In the genomic region with DNA sequence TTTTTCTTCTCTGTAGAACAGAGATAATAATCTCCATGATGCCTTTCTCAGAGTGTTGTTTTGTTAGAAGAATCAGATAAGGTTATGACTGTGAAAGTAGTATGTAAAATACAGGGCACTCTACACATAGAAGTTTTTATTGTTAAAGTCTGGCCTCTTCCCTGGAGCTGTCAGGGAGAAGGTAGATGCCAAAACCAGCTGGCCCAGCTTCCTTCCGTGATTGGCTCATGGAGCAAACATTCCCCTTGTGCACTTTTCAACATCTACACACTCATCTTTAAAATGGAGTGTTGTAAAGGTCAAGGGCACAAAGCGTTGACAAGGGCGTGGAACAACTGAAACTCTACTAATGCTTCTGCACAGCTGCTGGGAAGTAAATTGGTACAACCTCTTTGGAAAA, we compare ENCODE assay signal across 1 cellular context.
A peak's percentile ranks its signal among the peaks of the same experiment; 100 is the strongest.
TF ChIP-seq lines count a peak whose summit lies in the region.

No MANE protein-coding gene starts in this region.

TF ChIP-seq in HEK293, 187 proteins besides CTCF, POLR2A, EP300 and RAD21:
- TF ChIP-seq, protein P1, sequence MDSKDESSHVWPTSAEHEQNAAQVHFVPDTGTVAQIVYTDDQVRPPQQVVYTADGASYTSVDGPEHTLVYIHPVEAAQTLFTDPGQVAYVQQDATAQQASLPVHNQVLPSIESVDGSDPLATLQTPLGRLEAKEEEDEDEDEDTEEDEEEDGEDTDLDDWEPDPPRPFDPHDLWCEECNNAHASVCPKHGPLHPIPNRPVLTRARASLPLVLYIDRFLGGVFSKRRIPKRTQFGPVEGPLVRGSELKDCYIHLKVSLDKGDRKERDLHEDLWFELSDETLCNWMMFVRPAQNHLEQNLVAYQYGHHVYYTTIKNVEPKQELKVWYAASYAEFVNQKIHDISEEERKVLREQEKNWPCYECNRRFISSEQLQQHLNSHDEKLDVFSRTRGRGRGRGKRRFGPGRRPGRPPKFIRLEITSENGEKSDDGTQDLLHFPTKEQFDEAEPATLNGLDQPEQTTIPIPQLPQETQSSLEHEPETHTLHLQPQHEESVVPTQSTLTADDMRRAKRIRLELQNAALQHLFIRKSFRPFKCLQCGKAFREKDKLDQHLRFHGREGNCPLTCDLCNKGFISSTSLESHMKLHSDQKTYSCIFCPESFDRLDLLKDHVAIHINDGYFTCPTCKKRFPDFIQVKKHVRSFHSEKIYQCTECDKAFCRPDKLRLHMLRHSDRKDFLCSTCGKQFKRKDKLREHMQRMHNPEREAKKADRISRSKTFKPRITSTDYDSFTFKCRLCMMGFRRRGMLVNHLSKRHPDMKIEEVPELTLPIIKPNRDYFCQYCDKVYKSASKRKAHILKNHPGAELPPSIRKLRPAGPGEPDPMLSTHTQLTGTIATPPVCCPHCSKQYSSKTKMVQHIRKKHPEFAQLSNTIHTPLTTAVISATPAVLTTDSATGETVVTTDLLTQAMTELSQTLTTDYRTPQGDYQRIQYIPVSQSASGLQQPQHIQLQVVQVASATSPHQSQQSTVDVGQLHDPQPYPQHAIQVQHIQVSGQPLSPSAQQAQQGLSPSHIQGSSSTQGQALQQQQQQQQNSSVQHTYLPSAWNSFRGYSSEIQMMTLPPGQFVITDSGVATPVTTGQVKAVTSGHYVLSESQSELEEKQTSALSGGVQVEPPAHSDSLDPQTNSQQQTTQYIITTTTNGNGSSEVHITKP (tag by site-specific recombination; IDR thresholded peaks at IDR 0.05): 0 out of 2 replicates have a peak, but pooled peaks have one; percentile 22
- no peak for TF ChIP-seq ZBTB20 (tag by site-specific recombination; IDR thresholded peaks at IDR 0.05)
